ENCODE assay signal across 13 cellular contexts in the genomic region with DNA sequence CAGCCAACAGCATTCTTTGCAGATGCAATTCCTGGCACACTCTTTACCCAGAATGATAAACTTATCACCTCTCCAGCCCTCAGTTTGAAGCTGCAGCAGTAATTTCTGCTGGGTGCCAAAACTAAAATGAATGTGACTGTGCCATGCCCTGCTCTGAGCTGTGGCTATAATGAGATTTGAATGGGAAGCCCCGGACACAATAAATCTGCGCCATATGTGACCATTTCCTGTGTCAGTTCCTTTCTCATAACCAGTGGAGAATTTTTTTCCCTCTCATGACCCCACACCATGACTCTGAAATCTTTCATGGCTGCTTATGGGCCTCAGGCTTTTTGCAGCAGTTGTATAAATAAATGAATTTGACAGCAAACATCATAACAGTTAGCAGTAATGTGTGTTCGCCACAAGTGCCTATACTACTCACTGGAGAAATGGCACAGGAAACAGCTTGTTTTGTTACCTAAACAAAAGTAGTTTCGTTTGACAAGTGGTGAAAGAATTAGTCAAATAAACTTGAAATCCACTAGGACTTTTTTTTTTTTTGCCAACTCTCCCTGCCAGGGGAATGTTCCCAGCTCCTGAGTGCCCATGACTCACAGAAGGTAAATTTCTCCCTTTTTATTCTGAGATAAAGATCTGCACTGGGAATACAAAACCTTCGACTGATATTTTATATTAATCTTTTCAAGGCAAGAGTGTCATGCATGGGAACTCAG.
A peak's percentile ranks its signal among the peaks of the same experiment; 100 is the strongest.
DNase-seq lines count a peak whose midpoint lies in the region; ATAC-seq and TF ChIP-seq lines count a peak whose summit lies in the region.
"Had no signal": no experiment of that assay in that cellular context is flagged by ENCODE, and none has a peak within 500 bp of the region (broad histone marks: within the 10 kb centered on the region; RNA-seq: fewer than 3 reads in every experiment).

No MANE protein-coding gene starts in this region.

- H3K9me3 ChIP-seq in RWPE2 (ENCODE audit: severe bottlenecking): no peaks in the 10 kb centered on the region
- no peaks in the 10 kb centered on the region for H3K9me3 ChIP-seq in subcutaneous abdominal adipose tissue (ENCODE audit: control insufficient read depth in 5 of 5, low read length in 5 of 5)
- H3K9me3 ChIP-seq: A549, tibial artery had no signal

- H3K27ac ChIP-seq in RWPE2 (ENCODE audit: poor library complexity, severe bottlenecking): peak overlapping the region; percentile 40
- peak overlapping the region; percentile 7 for H3K27ac ChIP-seq in subcutaneous abdominal adipose tissue (ENCODE audit: low read depth, low read length)
- no peak overlapping the region for H3K27ac ChIP-seq in dorsolateral prefrontal cortex
- H3K27ac ChIP-seq: A549, tibial artery had no signal

- DNase-seq in NCI-H345 (lab: John Stamatoyannopoulos, UW) (peak; percentile 16), NCI-H345 treated with DMSO at 0.1 percent for 48 hours (lab: John Stamatoyannopoulos, UW; ENCODE audit: unreplicated experiment) (no peak), RWPE2 (ENCODE audit: low spot score) (no peak), NCI-H1105 (lab: John Stamatoyannopoulos, UW) (no peak), dorsolateral prefrontal cortex (no peak)
- no peak for DNase-seq in effector CD4-positive, alpha-beta T cell
- DNase-seq: endodermal cell; stimulated activated CD4-positive, alpha-beta T cell treated with anti-CD3 and anti-CD28 coated beads, Interleukin-15, amount 100 ng/mL, for 24 hours; tibial artery had no signal

- intact Hi-C loops in dorsolateral prefrontal cortex (cut with DNase I): no loop called here

- no peak overlapping the region for H3K9ac ChIP-seq in subcutaneous abdominal adipose tissue (ENCODE audit: low read length in 5 of 5)

- H3K4me3 ChIP-seq in RWPE2 (ENCODE audit: severe bottlenecking) (no peak overlapping the region), subcutaneous abdominal adipose tissue (ENCODE audit: low read depth in 1 of 5, low read length in 5 of 5) (no peak overlapping the region), dorsolateral prefrontal cortex (no peak overlapping the region)
- H3K4me3 ChIP-seq: A549, tibial artery had no signal

- ATAC-seq in HG02884 (IDR thresholded peaks at IDR 0.05; ENCODE audit: unreplicated experiment) (peak; percentile 61), RWPE2 (ENCODE audit: low read depth) (peak; percentile 89)
- ATAC-seq: A549; activated T-helper 17 cell treated with anti-CD3 and anti-CD28 coated beads, Interleukin-2, amount 50 U/mL, for 72 hours had no signal

- no peaks in the 10 kb centered on the region for H3K36me3 ChIP-seq in RWPE2 (ENCODE audit: low read depth)
- no peaks in the 10 kb centered on the region for H3K36me3 ChIP-seq in subcutaneous abdominal adipose tissue (ENCODE audit: control insufficient read depth in 5 of 5, insufficient read depth in 5 of 5, low read length in 5 of 5)
- H3K36me3 ChIP-seq: tibial artery had no signal

- H3K4me1 ChIP-seq in RWPE2 (ENCODE audit: insufficient read depth, poor library complexity, severe bottlenecking): peaks cover 5% of the 10 kb centered on the region
- peaks cover 0 to 13% (median 8%) of the 10 kb centered on the region in 5 donors for H3K4me1 ChIP-seq in subcutaneous abdominal adipose tissue (ENCODE audit: control insufficient read depth in 5 of 5, insufficient read depth in 5 of 5, low read length in 5 of 5)
- H3K4me1 ChIP-seq: A549, tibial artery had no signal

- TF ChIP-seq CTCF in RWPE2 (IDR thresholded peaks at IDR 0.05; ENCODE audit: poor library complexity, severe bottlenecking) (no peak), dorsolateral prefrontal cortex (IDR thresholded peaks at IDR 0.05 in 54 of 56, conservative IDR thresholded peaks at IDR 0.05 in 2 of 56; ENCODE audit: low read depth in 1 of 56, partially characterized antibody in 56 of 56) (no peak)

- H3K27me3 ChIP-seq in RWPE2 (ENCODE audit: insufficient read depth, poor library complexity, severe bottlenecking): no peaks in the 10 kb centered on the region
- H3K27me3 ChIP-seq in subcutaneous abdominal adipose tissue (ENCODE audit: control insufficient read depth in 5 of 5, insufficient read depth in 4 of 5, low read length in 5 of 5): no peaks in the 10 kb centered on the region
- peaks cover 0 to 49% (median 0%) of the 10 kb centered on the region in 45 donors for H3K27me3 ChIP-seq in dorsolateral prefrontal cortex
- H3K27me3 ChIP-seq: tibial artery had no signal

Comparison
In these comparisons a context has a peak if more than half of its experiments do, and no peak if none do; other contexts are left out.
1. H3K27ac ChIP-seq: peak in RWPE2 (single experiment) and subcutaneous abdominal adipose tissue (single experiment); none in dorsolateral prefrontal cortex (0 of 59).